18 cellular contexts compared by ENCODE assay signal in the genomic region with DNA sequence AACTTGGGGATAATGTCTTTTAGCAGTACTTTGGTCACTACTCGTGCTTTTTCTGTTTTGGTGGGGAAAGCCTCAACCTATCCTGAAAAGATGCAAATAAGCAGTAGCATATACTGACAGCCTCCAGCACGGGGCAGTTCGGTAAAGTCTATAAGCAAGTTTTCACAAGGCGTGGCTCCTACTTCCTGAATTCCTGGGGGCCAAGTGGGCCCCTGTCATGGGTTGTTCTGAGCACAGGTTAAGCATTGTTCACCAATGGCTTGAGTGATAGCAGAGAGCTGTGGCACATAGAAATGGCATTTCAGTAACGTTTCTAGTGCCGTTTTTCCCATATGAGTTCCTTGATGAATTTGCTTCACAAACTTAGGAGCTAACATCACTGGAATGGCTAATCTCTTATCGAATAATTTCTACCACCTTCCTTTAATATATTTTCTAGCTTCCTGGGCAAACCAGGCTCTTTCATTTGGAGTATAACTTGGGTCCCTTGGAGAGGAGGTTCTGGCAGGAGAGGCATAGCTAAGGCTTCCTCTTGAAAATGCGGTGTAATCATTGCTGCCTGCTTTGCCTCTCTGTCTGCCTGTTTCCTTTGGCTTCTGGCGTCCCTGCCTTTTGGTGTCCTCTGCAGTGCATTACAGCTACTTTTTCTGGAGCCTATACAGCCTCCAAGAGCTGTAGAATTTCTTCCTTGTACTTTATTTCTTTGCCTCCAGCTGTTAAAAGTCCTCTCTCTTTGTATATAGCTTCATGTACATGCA. TPM values are rescaled to one million over a fixed set of nuclear protein-coding genes. Genes with fewer than 3 reads are reported as not detected.
DNase-seq lines count a peak whose midpoint lies in the region; ATAC-seq and TF ChIP-seq lines count a peak whose summit lies in the region.
"Had no signal": no experiment of that assay in that cellular context is flagged by ENCODE, and none has a peak within 500 bp of the region (broad histone marks: within the 10 kb centered on the region; RNA-seq: fewer than 3 reads in every experiment).

No MANE protein-coding gene starts in this region.

- H3K9me3 ChIP-seq in lower lobe of right lung (no peaks in the 10 kb centered on the region), upper lobe of right lung (no peaks in the 10 kb centered on the region)

- H3K36me3 ChIP-seq in lower lobe of right lung (no peaks in the 10 kb centered on the region), upper lobe of right lung (no peaks in the 10 kb centered on the region)
- H3K36me3 ChIP-seq: HAP-1 had no signal

- H3K4me1 ChIP-seq in lower lobe of right lung (no peaks in the 10 kb centered on the region), upper lobe of right lung (no peaks in the 10 kb centered on the region)
- H3K4me1 ChIP-seq: HAP-1 had no signal

- H3K27ac ChIP-seq in VCaP (peak overlapping the region; percentile 17; the same call in 1 of the 2 replicates), lower lobe of right lung (no peak overlapping the region), upper lobe of right lung (no peak overlapping the region)

- TF ChIP-seq CTCF in VCaP (conservative IDR thresholded peaks at IDR 0.05) (no peak), lower lobe of right lung (IDR thresholded peaks at IDR 0.05) (no peak), upper lobe of right lung (IDR thresholded peaks at IDR 0.05) (no peak)

- intact Hi-C loops in lower lobe of right lung (cut with DNase I), result no loop called here
- intact Hi-C loops in upper lobe of right lung (cut with DNase I), result no loop called here

- H3K4me3 ChIP-seq in lower lobe of right lung (no peak overlapping the region), upper lobe of right lung (no peak overlapping the region)
- H3K4me3 ChIP-seq: HAP-1 had no signal

- no peaks in the 10 kb centered on the region for H3K27me3 ChIP-seq in lower lobe of right lung (ENCODE audit: low read depth)
- H3K27me3 ChIP-seq in upper lobe of right lung, result no peaks in the 10 kb centered on the region

- ATAC-seq in lower lobe of right lung (peak; percentile 42 to 71), upper lobe of right lung (peak; percentile 61), HG03521 (IDR thresholded peaks at IDR 0.05; ENCODE audit: unreplicated experiment) (no peak)

- DNase-seq in HT-29 (ENCODE audit: low spot score), result peak; percentile 7
- no peak for DNase-seq in lower lobe of right lung
- no peak for DNase-seq in upper lobe of right lung
- no peak for DNase-seq in AG08396 (ENCODE audit: low spot score)
- DNase-seq in stimulated activated CD4-positive, alpha-beta T cell treated with anti-CD3 and anti-CD28 coated beads, Interleukin-12 subunit alpha, Interleukin-12 subunit beta, amount 100 ng/mL, for 4 hours, result no peak
- DNase-seq: DMS79, IMR-90, MV-4-11, NCI-H1105 treated with DMSO at 0.1 percent for 48 hours, NCI-H2081, NCI-H2171, NCI-H345, NCI-H524, NCI-H82, Right ventricle myocardium superior had no signal

RNA-seq across cellular contexts. Expression of gene ZNF239, which starts 11.7 kb away (rescaled TPM):
- 10.9 and 12.8 TPM in 2 replicates for total RNA-seq in HT-29 (2014; rRNA removed; shearing (Covaris generic))
- total RNA-seq in lower lobe of right lung, result 2.1 TPM
- 3.5 TPM for total RNA-seq in upper lobe of right lung

RNA-seq across cellular contexts. Expression of gene ZNF485, which starts 20.1 kb away (rescaled TPM):
- 1.7 and 7.3 TPM in 2 replicates for total RNA-seq in HT-29 (2014; rRNA removed; shearing (Covaris generic))
- total RNA-seq in lower lobe of right lung (3.5 TPM), upper lobe of right lung (3.4 TPM)
